ENCODE assay signal across 9 cellular contexts in genomic region chr22:29030016-29030617, GRCh38. TPM values are rescaled to one million over a fixed set of nuclear protein-coding genes. Genes with fewer than 3 reads are reported as not detected.
DNase-seq lines count a peak whose midpoint lies in the region; ATAC-seq, FAIRE-seq and TF ChIP-seq lines count a peak whose summit lies in the region.
"Had no signal": no experiment of that assay in that cellular context is flagged by ENCODE, and none has a peak within 500 bp of the region (broad histone marks: within the 10 kb centered on the region; RNA-seq: fewer than 3 reads in every experiment).

No MANE protein-coding gene starts in this region.

- H3K36me3 ChIP-seq in SJCRH30, result no peaks in the 10 kb centered on the region

- peak; percentile 62 for DNase-seq in ELF-1 (ENCODE audit: low read depth, low spot score)
- DNase-seq in SJCRH30, result no peak
- peak; percentile 25 for DNase-seq in fibroblast of the aortic adventitia (ENCODE audit: low read depth)
- DNase-seq in renal cortical epithelial cell (ENCODE audit: low read depth), result peak; percentile 86
- no peak for DNase-seq in 8988T
- DNase-seq in NCI-H128 (lab: John Stamatoyannopoulos, UW; ENCODE audit: unreplicated experiment), result no peak
- DNase-seq in HTR-8/SVneo (ENCODE audit: insufficient read length, low spot score), result no peak

- H3K4me3 ChIP-seq in SJCRH30 (peak overlapping the region; percentile 54), fibroblast of the aortic adventitia (ENCODE audit: low read depth, low read length) (peak overlapping the region; percentile 42)

- FAIRE-seq in HTR-8/SVneo (lab: Jason Lieb, UNC), result no peak

- H3K27me3 ChIP-seq in SJCRH30, result no peaks in the 10 kb centered on the region

- no peaks in the 10 kb centered on the region for H3K9me3 ChIP-seq in SJCRH30 (replicated peaks)

- ATAC-seq in GM19023 (IDR thresholded peaks at IDR 0.05; ENCODE audit: unreplicated experiment), result no peak

- H3K27ac ChIP-seq in SJCRH30, result peak overlapping the region; percentile 89; the same call in 1 of the 2 replicates

- TF ChIP-seq CTCF in fibroblast of the aortic adventitia (IDR thresholded peaks at IDR 0.05; ENCODE audit: insufficient read depth, low read length), result no peak

- peaks cover 14% of the 10 kb centered on the region for H3K4me1 ChIP-seq in SJCRH30

RNA-seq across cellular contexts. Expression of gene C22orf31, which starts 31.5 kb away (rescaled TPM):
- total RNA-seq in SJCRH30 (2014; rRNA removed; shearing (Covaris generic)), result not detected in 2 replicates
- total RNA-seq in fibroblast of the aortic adventitia (ENCODE audit: low replicate concordance), result not detected in 2 replicates
- not detected in 2 replicates for total RNA-seq in renal cortical epithelial cell
- total RNA-seq: myocyte had no signal

RNA-seq across cellular contexts. Expression of gene KREMEN1, which starts 42.7 kb away (rescaled TPM):
- 37.5 and 45.7 TPM in 2 replicates for total RNA-seq in SJCRH30 (2014; rRNA removed; shearing (Covaris generic))
- 2.5 and 5.7 TPM in 2 replicates for total RNA-seq in fibroblast of the aortic adventitia (ENCODE audit: low replicate concordance)
- 7.5 and 11.7 TPM in 2 replicates for total RNA-seq in renal cortical epithelial cell

Comparison
In these comparisons a context has a peak if more than half of its experiments do, and no peak if none do; other contexts are left out.
1. DNase-seq: peak in ELF-1 (single experiment), fibroblast of the aortic adventitia (single experiment) and renal cortical epithelial cell (single experiment); none in SJCRH30 (0 of 2), 8988T (single experiment), NCI-H128 (single experiment) and HTR-8/SVneo (single experiment).